Comparison of ENCODE assay signal across 8 cellular contexts in the genomic region with DNA sequence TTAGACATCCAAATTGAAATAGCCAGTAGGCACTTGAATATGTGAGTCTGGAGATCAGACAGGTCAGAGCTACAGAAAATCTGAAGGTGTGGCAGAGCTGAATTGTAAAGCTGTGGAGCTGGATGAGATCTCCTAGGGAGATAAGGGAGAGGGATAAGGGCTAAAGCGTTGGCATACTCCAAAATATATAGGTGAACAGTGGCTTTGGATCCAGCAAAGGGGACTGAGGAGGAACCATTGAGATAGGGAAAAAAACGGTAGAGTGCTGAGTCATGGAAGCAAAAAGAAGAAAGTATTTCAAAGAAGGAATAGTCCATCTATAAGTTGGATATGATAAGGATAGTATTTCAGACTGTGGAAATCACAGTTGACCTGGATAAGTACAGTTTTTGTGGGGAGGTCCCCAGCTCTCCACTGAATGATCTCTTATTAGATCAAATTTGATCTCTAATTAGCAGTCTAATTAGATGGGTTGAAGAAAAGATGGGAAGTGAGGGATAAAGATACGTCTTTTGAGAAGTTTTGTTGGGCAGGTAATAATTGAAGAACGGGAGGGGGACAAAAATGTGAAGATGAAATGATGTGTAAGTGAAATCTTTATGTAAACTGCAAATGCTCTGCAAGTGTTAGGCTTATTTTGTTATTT. TPM values are rescaled to one million over a fixed set of nuclear protein-coding genes. Genes with fewer than 3 reads are reported as not detected.
A peak's percentile ranks its signal among the peaks of the same experiment; 100 is the strongest.
DNase-seq lines count a peak whose midpoint lies in the region; ATAC-seq and TF ChIP-seq lines count a peak whose summit lies in the region.

No MANE protein-coding gene starts in this region.

- H3K36me3 ChIP-seq in HEK293 (ENCODE audit: control insufficient read depth in 2 of 2, insufficient read depth in 1 of 2, low read length in 2 of 2) (peaks cover 4 to 16% of the 10 kb centered on the region in 2 experiments), SU-DHL-6 (ENCODE audit: low read length) (no peaks in the 10 kb centered on the region), hepatocyte (replicated peaks; ENCODE audit: insufficient read depth, low read depth) (no peaks in the 10 kb centered on the region), stomach (no peaks in the 10 kb centered on the region)

- no peak for ATAC-seq in GM21576 (IDR thresholded peaks at IDR 0.05; ENCODE audit: unreplicated experiment)

- POLR2A ChIA-PET in HEK293 (lab: Yijun Ruan, JAX), result interaction anchor here (0.5 to 2.0 kb wide), 18 partner anchors 9 to 488 kb away, joined by 3 to 19 read pairs (median 4); partner anchors contain the start of genes ADAM11, CCDC43 and UBTF

- intact Hi-C loops in stomach (cut with DNase I; ENCODE audit: low total_unique reads), result no loop called here

- CTCF ChIA-PET in HEK293 (lab: Yijun Ruan, JAX), result interaction anchor here (0.6 to 1.5 kb wide), 4 partner anchors 18 to 428 kb away, joined by 3 to 4 read pairs (median 3); partner anchors contain the start of genes ACBD4 and CCDC43

- H3K27ac ChIP-seq in HEK293 (ENCODE audit: extremely low read depth, low read depth, low read length), result peak overlapping the region; percentile 82
- no peak overlapping the region for H3K27ac ChIP-seq in SU-DHL-6 (ENCODE audit: low read depth, low read length)
- peak overlapping the region; percentile 72 for H3K27ac ChIP-seq in hepatocyte
- peak overlapping the region in 4 of 5 donors; percentile 60 to 84 (median 78) for H3K27ac ChIP-seq in stomach

- H3K9me2 ChIP-seq in SU-DHL-6 (replicated peaks; ENCODE audit: insufficient read depth, low read length), result no peaks in the 10 kb centered on the region
- no peaks in the 10 kb centered on the region for H3K9me2 ChIP-seq in hepatocyte (replicated peaks; ENCODE audit: insufficient read depth)

- H3K9me3 ChIP-seq in HEK293 (ENCODE audit: control insufficient read depth, insufficient read depth, low read depth, low read length) (no peaks in the 10 kb centered on the region), SU-DHL-6 (ENCODE audit: insufficient read depth, low read length) (no peaks in the 10 kb centered on the region), hepatocyte (ENCODE audit: low read depth) (no peaks in the 10 kb centered on the region), stomach (no peaks in the 10 kb centered on the region)

- 0 out of 2 replicates have a peak, but pooled peaks cover 8% of the 10 kb centered on the region for H3F3A ChIP-seq in SU-DHL-6 (ENCODE audit: insufficient read depth)

- 39% methylated on average over 4 of the region's 4 CpGs for WGBS in hepatocyte (ENCODE audit: low lambda C conversion rate, missing lambda C conversion rate)
- 13 to 24% (median 21%) methylated on average over 4 of the region's 4 CpGs for WGBS in stomach, 5 donors

- TF ChIP-seq CTCF in HEK293 (tag by site-specific recombination; IDR thresholded peaks at IDR 0.05), result no peak
- TF ChIP-seq CTCF in SU-DHL-6 (IDR thresholded peaks at IDR 0.05; ENCODE audit: insufficient read depth, low read length, poor library complexity, severe bottlenecking), result no peak
- no peak for TF ChIP-seq CTCF in hepatocyte (IDR thresholded peaks at IDR 0.05; ENCODE audit: poor library complexity)
- TF ChIP-seq CTCF in stomach (IDR thresholded peaks at IDR 0.05), result no peak

- peak overlapping the region; percentile 82 for H3K9ac ChIP-seq in SU-DHL-6 (ENCODE audit: low read length)

- H3K4me2 ChIP-seq in SU-DHL-6 (ENCODE audit: low read depth, low read length, poor library complexity, severe bottlenecking) (peak overlapping the region; percentile 72), hepatocyte (peak overlapping the region; percentile 79)

- TF ChIP-seq EP300 in stomach (IDR thresholded peaks at IDR 0.05), result no peak

- H2AFZ ChIP-seq in SU-DHL-6 (ENCODE audit: low read depth, low read length, severe bottlenecking), result peak overlapping the region; percentile 87
- H2AFZ ChIP-seq in hepatocyte, result peak overlapping the region; percentile 94

- peak overlapping the region; percentile 97 for H3K4me3 ChIP-seq in HEK293 (ENCODE audit: low read depth, low read length)
- peak overlapping the region; percentile 80 for H3K4me3 ChIP-seq in SU-DHL-6 (ENCODE audit: insufficient read depth, low read length, poor library complexity, severe bottlenecking)
- H3K4me3 ChIP-seq in hepatocyte, result peak overlapping the region; percentile 31
- peak overlapping the region; percentile 70 to 98 (median 91) for H3K4me3 ChIP-seq in stomach

- peaks cover 21% of the 10 kb centered on the region for H3K79me2 ChIP-seq in SU-DHL-6 (ENCODE audit: insufficient read depth, low read length)
- H3K79me2 ChIP-seq in hepatocyte, result peaks cover 12% of the 10 kb centered on the region

- H3K4me1 ChIP-seq in HEK293 (ENCODE audit: control insufficient read depth, insufficient read depth, low read length), result peaks cover 12% of the 10 kb centered on the region
- peaks cover 3% of the 10 kb centered on the region for H3K4me1 ChIP-seq in hepatocyte (ENCODE audit: insufficient read depth)
- H3K4me1 ChIP-seq in stomach, result peaks cover 0 to 22% (median 19%) of the 10 kb centered on the region in 4 donors

- no peak for DNase-seq in hepatocyte (ENCODE audit: low spot score)
- no peak for DNase-seq in stomach
- no peak for DNase-seq in NCI-H187 (lab: John Stamatoyannopoulos, UW)
- no peak for DNase-seq in NCI-H524 (lab: John Stamatoyannopoulos, UW)
- no peak for DNase-seq in T-helper 2 cell

- H4K20me1 ChIP-seq in SU-DHL-6 (ENCODE audit: low read depth, low read length) (no peaks in the 10 kb centered on the region), hepatocyte (ENCODE audit: insufficient read depth, poor library complexity, severe bottlenecking) (no peaks in the 10 kb centered on the region)

- H3K27me3 ChIP-seq in SU-DHL-6 (ENCODE audit: low read length) (no peaks in the 10 kb centered on the region), hepatocyte (no peaks in the 10 kb centered on the region), stomach (peaks cover 0 to 13% (median 0%) of the 10 kb centered on the region in 3 donors)

- TF ChIP-seq POLR2A in stomach (IDR thresholded peaks at IDR 0.05), result no peak

TF ChIP-seq in HEK293, 187 proteins besides CTCF, POLR2A, EP300 and RAD21 (continues in another document):
- TF ChIP-seq, protein P1, sequence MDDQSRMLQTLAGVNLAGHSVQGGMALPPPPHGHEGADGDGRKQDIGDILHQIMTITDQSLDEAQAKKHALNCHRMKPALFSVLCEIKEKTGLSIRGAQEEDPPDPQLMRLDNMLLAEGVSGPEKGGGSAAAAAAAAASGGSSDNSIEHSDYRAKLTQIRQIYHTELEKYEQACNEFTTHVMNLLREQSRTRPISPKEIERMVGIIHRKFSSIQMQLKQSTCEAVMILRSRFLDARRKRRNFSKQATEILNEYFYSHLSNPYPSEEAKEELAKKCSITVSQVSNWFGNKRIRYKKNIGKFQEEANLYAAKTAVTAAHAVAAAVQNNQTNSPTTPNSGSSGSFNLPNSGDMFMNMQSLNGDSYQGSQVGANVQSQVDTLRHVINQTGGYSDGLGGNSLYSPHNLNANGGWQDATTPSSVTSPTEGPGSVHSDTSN (CRISPR knock-in tag; IDR thresholded peaks at IDR 0.05), result no peak
- TF ChIP-seq ZNF302 (tag by site-specific recombination; IDR thresholded peaks at IDR 0.05; ENCODE audit: low read depth) (no peak), ZNF830 (tag by site-specific recombination; IDR thresholded peaks at IDR 0.05; ENCODE audit: low read depth) (no peak), ZNF146 (tag by site-specific recombination; IDR thresholded peaks at IDR 0.05) (no peak), ZNF324 (tag by site-specific recombination; IDR thresholded peaks at IDR 0.05) (0 out of 2 replicates have a peak, but pooled peaks have one; percentile 5), ZNF223 (tag by site-specific recombination; IDR thresholded peaks at IDR 0.05) (no peak), ZNF2 (tag by site-specific recombination; IDR thresholded peaks at IDR 0.05) (no peak), ZNF488 (tag by site-specific recombination; IDR thresholded peaks at IDR 0.05) (no peak)
- TF ChIP-seq, protein P2, sequence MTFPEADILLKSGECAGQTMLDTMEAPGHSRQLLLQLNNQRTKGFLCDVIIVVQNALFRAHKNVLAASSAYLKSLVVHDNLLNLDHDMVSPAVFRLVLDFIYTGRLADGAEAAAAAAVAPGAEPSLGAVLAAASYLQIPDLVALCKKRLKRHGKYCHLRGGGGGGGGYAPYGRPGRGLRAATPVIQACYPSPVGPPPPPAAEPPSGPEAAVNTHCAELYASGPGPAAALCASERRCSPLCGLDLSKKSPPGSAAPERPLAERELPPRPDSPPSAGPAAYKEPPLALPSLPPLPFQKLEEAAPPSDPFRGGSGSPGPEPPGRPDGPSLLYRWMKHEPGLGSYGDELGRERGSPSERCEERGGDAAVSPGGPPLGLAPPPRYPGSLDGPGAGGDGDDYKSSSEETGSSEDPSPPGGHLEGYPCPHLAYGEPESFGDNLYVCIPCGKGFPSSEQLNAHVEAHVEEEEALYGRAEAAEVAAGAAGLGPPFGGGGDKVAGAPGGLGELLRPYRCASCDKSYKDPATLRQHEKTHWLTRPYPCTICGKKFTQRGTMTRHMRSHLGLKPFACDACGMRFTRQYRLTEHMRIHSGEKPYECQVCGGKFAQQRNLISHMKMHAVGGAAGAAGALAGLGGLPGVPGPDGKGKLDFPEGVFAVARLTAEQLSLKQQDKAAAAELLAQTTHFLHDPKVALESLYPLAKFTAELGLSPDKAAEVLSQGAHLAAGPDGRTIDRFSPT (tag by site-specific recombination; IDR thresholded peaks at IDR 0.05), result no peak

RNA-seq across cellular contexts. Expression of gene DBF4B, which starts 0.6 kb away (rescaled TPM):
- total RNA-seq in hepatocyte (1.8 and 4.1 TPM in 2 replicates), stomach (1 to 10 TPM in 4 of 5 donors, not detected in 1; 1.7 to 5.0 (median 3.3) TPM)
- polyA plus RNA-seq in hepatocyte (3.4 and 4.1 TPM in 2 replicates), stomach (1 to 10 TPM in 2 of 3 donors, under 1 TPM in 1; 0.76 to 2.8 (median 2.2) TPM)

RNA-seq across cellular contexts. Expression of gene CCDC43, which starts 18.3 kb away (rescaled TPM):
- 23.7 and 29.2 TPM in 2 replicates for total RNA-seq in hepatocyte
- 19.9 and 20.6 TPM in 2 replicates for polyA plus RNA-seq in hepatocyte
- total RNA-seq in stomach, result 10 to 100 TPM in 2 of 5 donors, 1 to 10 TPM in 3; 1.8 to 29.7 (median 7.5) TPM
- 10 to 100 TPM in 2 of 3 donors, 1 to 10 TPM in 1; 9.7 to 19.2 (median 13.3) TPM for polyA plus RNA-seq in stomach

RNA-seq across cellular contexts. Expression of gene ADAM11, which starts 50.9 kb away (rescaled TPM):
- total RNA-seq in hepatocyte, result 0.28 and 0.90 TPM in 2 replicates
- 0.50 and 1.4 TPM in 2 replicates for polyA plus RNA-seq in hepatocyte
- 10 to 100 TPM in 1 of 5 donors, 1 to 10 TPM in 1, under 1 TPM in 1, not detected in 2; 0.73 to 57.6 (median 1.7) TPM for total RNA-seq in stomach
- under 1 TPM in 2 of 3 donors, not detected in 1; 0.19 to 0.35 TPM for polyA plus RNA-seq in stomach

RNA-seq across cellular contexts. Expression of gene MEIOC, which starts 51.6 kb away (rescaled TPM):
- total RNA-seq in hepatocyte, result 0.04 and 0.13 TPM in 2 replicates
- polyA plus RNA-seq in hepatocyte, result 0.18 and 0.28 TPM in 2 replicates
- total RNA-seq in stomach, result not detected
- under 1 TPM in 1 of 3 donors, not detected in 2; 0.03 TPM for polyA plus RNA-seq in stomach

Comparison
In these comparisons a context has a peak if more than half of its experiments do, and no peak if none do; other contexts are left out.
1. H3K4me3 ChIP-seq: peak in every context shown above with its lines; median percentile 97 in HEK293; 91 in stomach; 80 in SU-DHL-6; 31 in hepatocyte.